In genomic region chr6:24689964-24690363, GRCh38 we compare ENCODE assay signal across 18 cellular contexts. TPM values are rescaled to one million over a fixed set of nuclear protein-coding genes. Genes with fewer than 3 reads are reported as not detected.
"Had no signal": no experiment of that assay in that cellular context is flagged by ENCODE, and none has a peak within 500 bp of the region (broad histone marks: within the 10 kb centered on the region; RNA-seq: fewer than 3 reads in every experiment).

No MANE protein-coding gene starts in this region.

- H3K27me3 ChIP-seq: neutrophil had no signal

- H3K27ac Mint-ChIP-seq: activated CD8-positive, alpha-beta memory T cell treated with anti-CD3 and anti-CD28 coated beads, Interleukin-2, amount 10 ng/mL, durations not matched to agents 7 days and 5 days; activated naive CD4-positive, alpha-beta T cell treated with anti-CD3 and anti-CD28 coated beads, Interleukin-2, amount 50 U/mL, for 72 hours; activated T-cell treated with anti-CD3 and anti-CD28 coated beads, Interleukin-2, amount 50 U/mL, for 24 hours; immature natural killer cell had no signal

- H3K9me3 ChIP-seq: mucosa of descending colon, neutrophil had no signal

- DNase-seq: activated CD4-positive, alpha-beta T cell treated with anti-CD3 and anti-CD28 coated beads, Interleukin-2, amount 50 U/mL, for 48 hours; activated CD4-positive, CD25-positive, alpha-beta regulatory T cell treated with anti-CD3 and anti-CD28 coated beads, Interleukin-2, amount 50 U/mL, for 72 hours; activated CD8-positive, alpha-beta memory T cell treated with anti-CD3 and anti-CD28 coated beads, Interleukin-2, amount 10 ng/mL, durations not matched to agents 7 days and 5 days; activated effector memory CD4-positive, alpha-beta T cell treated with anti-CD3 and anti-CD28 coated beads, Interleukin-2, amount 50 U/mL, for 16 hours; activated T-cell treated with anti-CD3 and anti-CD28 coated beads, Interleukin-2, amount 50 U/mL, for 24 hours; amygdala; immature natural killer cell; left colon; mucosa of descending colon; naive thymus-derived CD8-positive, alpha-beta T cell; posterior cingulate gyrus; stimulated activated naive B cell treated with anti-CD40 and anti-IgM and Interleukin-4, amounts not matched to agents 10 μg/mL and 1 μg/mL and 100 μg/mL, for 72 hours; trophoblast cell had no signal

- H3K36me3 ChIP-seq: neutrophil had no signal

- H3K4me3 ChIP-seq: mucosa of descending colon had no signal

- H3K27me3 Mint-ChIP-seq: activated CD8-positive, alpha-beta memory T cell treated with anti-CD3 and anti-CD28 coated beads, Interleukin-2, amount 10 ng/mL, durations not matched to agents 7 days and 5 days; activated T-cell treated with anti-CD3 and anti-CD28 coated beads, Interleukin-2, amount 50 U/mL, for 24 hours; naive thymus-derived CD8-positive, alpha-beta T cell; stimulated activated naive B cell treated with anti-CD40 and anti-IgM and Interleukin-4, amounts not matched to agents 10 μg/mL and 1 μg/mL and 100 μg/mL, for 72 hours had no signal

- H3K9me3 Mint-ChIP-seq: activated naive CD4-positive, alpha-beta T cell treated with anti-CD3 and anti-CD28 coated beads, Interleukin-2, amount 50 U/mL, for 72 hours; activated T-cell treated with anti-CD3 and anti-CD28 coated beads, Interleukin-2, amount 50 U/mL, for 24 hours; immature natural killer cell; naive thymus-derived CD8-positive, alpha-beta T cell; stimulated activated naive B cell treated with anti-CD40 and anti-IgM and Interleukin-4, amounts not matched to agents 10 μg/mL and 1 μg/mL and 100 μg/mL, for 72 hours had no signal

- H3K4me1 Mint-ChIP-seq: immature natural killer cell; stimulated activated naive B cell treated with anti-CD40 and anti-IgM and Interleukin-4, amounts not matched to agents 10 μg/mL and 1 μg/mL and 100 μg/mL, for 72 hours had no signal

- H3K4me3 Mint-ChIP-seq: activated CD8-positive, alpha-beta memory T cell treated with anti-CD3 and anti-CD28 coated beads, Interleukin-2, amount 10 ng/mL, durations not matched to agents 7 days and 5 days; activated T-cell treated with anti-CD3 and anti-CD28 coated beads, Interleukin-2, amount 50 U/mL, for 24 hours; immature natural killer cell; naive thymus-derived CD8-positive, alpha-beta T cell; stimulated activated naive B cell treated with anti-CD40 and anti-IgM and Interleukin-4, amounts not matched to agents 10 μg/mL and 1 μg/mL and 100 μg/mL, for 72 hours had no signal

- H3K27ac ChIP-seq: neutrophil had no signal

- ATAC-seq: activated CD8-positive, alpha-beta memory T cell treated with anti-CD3 and anti-CD28 coated beads, Interleukin-2, amount 10 ng/mL, durations not matched to agents 7 days and 5 days; activated naive CD4-positive, alpha-beta T cell treated with anti-CD3 and anti-CD28 coated beads, Interleukin-2, amount 50 U/mL, for 72 hours; left colon; mucosa of descending colon; naive thymus-derived CD8-positive, alpha-beta T cell; stimulated activated naive B cell treated with anti-CD40 and anti-IgM and Interleukin-4, amounts not matched to agents 10 μg/mL and 1 μg/mL and 100 μg/mL, for 72 hours had no signal

RNA-seq across cellular contexts. Expression of gene KIAA0319, which starts 44.0 kb away (rescaled TPM):
- total RNA-seq: glomerular endothelial cell; lung microvascular endothelial cell; naive thymus-derived CD8-positive, alpha-beta T cell; T-helper 2 cell treated with Interferon-gamma antibody and Interleukin-4, amounts not matched to agents 100 ng/mL and 5 ng/mL, for 36 hours had no signal
